3 cellular contexts compared by ENCODE assay signal in the genomic region with DNA sequence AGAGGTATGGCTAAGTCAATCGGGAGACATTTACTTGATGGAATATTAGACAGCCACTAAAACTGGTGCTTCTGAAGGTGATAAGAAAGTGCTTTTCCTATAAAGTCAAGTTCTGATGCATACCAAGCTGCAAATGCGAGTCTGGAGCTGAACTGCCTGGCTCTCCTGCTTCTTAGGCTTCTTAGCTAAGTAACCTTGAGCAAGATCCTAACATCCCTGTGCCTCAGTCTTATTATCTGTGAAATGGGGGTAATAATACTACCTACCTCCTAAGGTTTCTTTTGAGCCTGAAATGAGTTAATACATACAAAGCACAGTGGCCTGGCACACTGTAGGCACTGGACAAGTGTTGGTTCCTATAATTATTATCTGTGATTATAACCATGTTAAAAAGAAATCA.
TF ChIP-seq lines count a peak whose summit lies in the region.

No MANE protein-coding gene starts in this region.

TF ChIP-seq in HEK293, 187 proteins besides CTCF, POLR2A, EP300 and RAD21:
- TF ChIP-seq ZNF146 (tag by site-specific recombination; IDR thresholded peaks at IDR 0.05) = peak; percentile 81
- TF ChIP-seq, protein P1, sequence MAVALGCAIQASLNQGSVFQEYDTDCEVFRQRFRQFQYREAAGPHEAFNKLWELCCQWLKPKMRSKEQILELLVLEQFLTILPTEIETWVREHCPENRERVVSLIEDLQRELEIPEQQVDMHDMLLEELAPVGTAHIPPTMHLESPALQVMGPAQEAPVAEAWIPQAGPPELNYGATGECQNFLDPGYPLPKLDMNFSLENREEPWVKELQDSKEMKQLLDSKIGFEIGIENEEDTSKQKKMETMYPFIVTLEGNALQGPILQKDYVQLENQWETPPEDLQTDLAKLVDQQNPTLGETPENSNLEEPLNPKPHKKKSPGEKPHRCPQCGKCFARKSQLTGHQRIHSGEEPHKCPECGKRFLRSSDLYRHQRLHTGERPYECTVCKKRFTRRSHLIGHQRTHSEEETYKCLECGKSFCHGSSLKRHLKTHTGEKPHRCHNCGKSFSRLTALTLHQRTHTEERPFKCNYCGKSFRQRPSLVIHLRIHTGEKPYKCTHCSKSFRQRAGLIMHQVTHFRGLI (tag by site-specific recombination; IDR thresholded peaks at IDR 0.05) = no peak
- no peak for TF ChIP-seq ZNF670 (tag by site-specific recombination; IDR thresholded peaks at IDR 0.05; ENCODE audit: low read depth)
- TF ChIP-seq ZNF76 (tag by site-specific recombination; IDR thresholded peaks at IDR 0.05; ENCODE audit: borderline replicate concordance, low read depth) = no peak

TF ChIP-seq in H1, 55 proteins besides CTCF, POLR2A, EP300 and RAD21:
- TF ChIP-seq KDM1A (IDR thresholded peaks at IDR 0.05; ENCODE audit: borderline replicate concordance, low read length) (0 out of 2 replicates have a peak, but pooled peaks have one; percentile 73), SIRT6 (IDR thresholded peaks at IDR 0.05; ENCODE audit: low read length) (no peak)

TF ChIP-seq in SK-N-SH treated with all-trans-retinoic acid at 6 μM for 48 hours, 23 proteins besides CTCF, POLR2A, EP300 and RAD21:
- TF ChIP-seq, protein P2, sequence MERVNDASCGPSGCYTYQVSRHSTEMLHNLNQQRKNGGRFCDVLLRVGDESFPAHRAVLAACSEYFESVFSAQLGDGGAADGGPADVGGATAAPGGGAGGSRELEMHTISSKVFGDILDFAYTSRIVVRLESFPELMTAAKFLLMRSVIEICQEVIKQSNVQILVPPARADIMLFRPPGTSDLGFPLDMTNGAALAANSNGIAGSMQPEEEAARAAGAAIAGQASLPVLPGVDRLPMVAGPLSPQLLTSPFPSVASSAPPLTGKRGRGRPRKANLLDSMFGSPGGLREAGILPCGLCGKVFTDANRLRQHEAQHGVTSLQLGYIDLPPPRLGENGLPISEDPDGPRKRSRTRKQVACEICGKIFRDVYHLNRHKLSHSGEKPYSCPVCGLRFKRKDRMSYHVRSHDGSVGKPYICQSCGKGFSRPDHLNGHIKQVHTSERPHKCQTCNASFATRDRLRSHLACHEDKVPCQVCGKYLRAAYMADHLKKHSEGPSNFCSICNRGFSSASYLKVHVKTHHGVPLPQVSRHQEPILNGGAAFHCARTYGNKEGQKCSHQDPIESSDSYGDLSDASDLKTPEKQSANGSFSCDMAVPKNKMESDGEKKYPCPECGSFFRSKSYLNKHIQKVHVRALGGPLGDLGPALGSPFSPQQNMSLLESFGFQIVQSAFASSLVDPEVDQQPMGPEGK (CRISPR knock-in tag; IDR thresholded peaks at IDR 0.05; ENCODE audit: borderline replicate concordance) = no peak
- TF ChIP-seq ZFP30 (CRISPR knock-in tag; IDR thresholded peaks at IDR 0.05) = no peak
- no peak for TF ChIP-seq BACH2 (CRISPR knock-in tag; IDR thresholded peaks at IDR 0.05; ENCODE audit: borderline replicate concordance)
- TF ChIP-seq, protein P3, sequence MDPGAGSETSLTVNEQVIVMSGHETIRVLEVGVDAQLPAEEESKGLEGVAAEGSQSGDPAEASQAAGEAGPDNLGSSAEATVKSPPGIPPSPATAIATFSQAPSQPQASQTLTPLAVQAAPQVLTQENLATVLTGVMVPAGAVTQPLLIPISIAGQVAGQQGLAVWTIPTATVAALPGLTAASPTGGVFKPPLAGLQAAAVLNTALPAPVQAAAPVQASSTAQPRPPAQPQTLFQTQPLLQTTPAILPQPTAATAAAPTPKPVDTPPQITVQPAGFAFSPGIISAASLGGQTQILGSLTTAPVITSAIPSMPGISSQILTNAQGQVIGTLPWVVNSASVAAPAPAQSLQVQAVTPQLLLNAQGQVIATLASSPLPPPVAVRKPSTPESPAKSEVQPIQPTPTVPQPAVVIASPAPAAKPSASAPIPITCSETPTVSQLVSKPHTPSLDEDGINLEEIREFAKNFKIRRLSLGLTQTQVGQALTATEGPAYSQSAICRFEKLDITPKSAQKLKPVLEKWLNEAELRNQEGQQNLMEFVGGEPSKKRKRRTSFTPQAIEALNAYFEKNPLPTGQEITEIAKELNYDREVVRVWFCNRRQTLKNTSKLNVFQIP (CRISPR knock-in tag; IDR thresholded peaks at IDR 0.05; ENCODE audit: borderline replicate concordance, low read depth) = no peak
- no peak for TF ChIP-seq ARNTL (CRISPR knock-in tag; IDR thresholded peaks at IDR 0.05; ENCODE audit: borderline replicate concordance, low read depth)
- no peak for TF ChIP-seq SNAI2 (CRISPR knock-in tag; IDR thresholded peaks at IDR 0.05)
